Comparison of ENCODE assay signal across 8 cellular contexts in genomic region chr16:3046506-3047386, GRCh38. TPM values are rescaled to one million over a fixed set of nuclear protein-coding genes. Genes with fewer than 3 reads are reported as not detected.
A peak's percentile ranks its signal among the peaks of the same experiment; 100 is the strongest.
DNase-seq lines count a peak whose midpoint lies in the region; ATAC-seq and TF ChIP-seq lines count a peak whose summit lies in the region.

MMP25 (plus strand) TSS chr16:3046561; CDS start chr16:3046918, 357 bp downstream.

- in situ Hi-C loops in Panc1 (cut with HindIII; ENCODE audit: low pct_unique_long_range_greater_than_20kb, low sequenced_read_pairs), result no loop called here

- H3K9me3 ChIP-seq in CD8-positive, alpha-beta memory T cell (ENCODE audit: low read length), result no peaks in the 10 kb centered on the region
- H3K9me3 ChIP-seq in Panc1 (ENCODE audit: control insufficient read depth, insufficient read depth, low read depth, low read length), result no peaks in the 10 kb centered on the region
- H3K9me3 ChIP-seq in esophagus (ENCODE audit: control insufficient read depth in 2 of 2, insufficient read depth in 1 of 2, low read depth in 1 of 2, low read length in 1 of 2), result no peaks in the 10 kb centered on the region
- H3K9me3 ChIP-seq in neuronal stem cell (replicated peaks in 1 of 2; ENCODE audit: control insufficient read depth in 2 of 2, insufficient read depth in 1 of 2, low read depth in 1 of 2, low read length in 2 of 2), result peaks cover 0 to 2% of the 10 kb centered on the region in 2 donors

- no peak within 1 kb of the TSS for H3K4ac ChIP-seq in neuronal stem cell (ENCODE audit: low read length)

- no peak within 1 kb of the TSS for H4K91ac ChIP-seq in neuronal stem cell (ENCODE audit: low read depth, low read length, poor library complexity)

- intact Hi-C loops in Panc1 (cut with micrococcal nuclease; ENCODE audit: unreplicated experiment), result no loop called here

- peak within 1 kb of the TSS; percentile 56 to 89 (median 83) for H3K4me3 Mint-ChIP-seq in CD8-positive, alpha-beta memory T cell

- WGBS in esophagus, 2 donors, result 1 to 2% methylated on average over 44 to 75 of the region's 75 CpGs
- WGBS in neuronal stem cell (ENCODE audit: extremely low coverage in 2 of 2, insufficient read length in 2 of 2, insufficient replicate concordance in 1 of 2), 2 donors, result no CpG with 5 or more reads among the region's 75 CpGs

- no peaks in the 10 kb centered on the region for H3K36me3 Mint-ChIP-seq in CD8-positive, alpha-beta memory T cell

- H2BK12ac ChIP-seq in neuronal stem cell (ENCODE audit: low read length), result peak within 1 kb of the TSS; percentile 22

- POLR2A ChIA-PET in CD8-positive, alpha-beta memory T cell (lab: Charles Lee), result interaction anchor here (1.1 to 2.7 kb wide), 4 partner anchors 12 to 27 kb away, joined by 3 to 9 read pairs (median 4); partner anchors contain the start of gene TNFRSF12A
- POLR2A ChIA-PET in Panc1 (lab: Charles Lee), result no interaction called here

- peak within 1 kb of the TSS; percentile 89 for H3K4me2 ChIP-seq in neuronal stem cell (ENCODE audit: insufficient read depth, low read length, poor library complexity, severe bottlenecking)

- H3K4me1 Mint-ChIP-seq in CD8-positive, alpha-beta memory T cell, result peaks cover 16 to 46% (median 36%) of the 10 kb centered on the region in 3 donors

- CTCF ChIA-PET in CD8-positive, alpha-beta memory T cell (lab: Charles Lee), result interaction anchor here (1.4 to 9.7 kb wide), 5 partner anchors 12 to 82 kb away, joined by 3 to 119 read pairs (median 31); no protein-coding TSS in a partner anchor
- CTCF ChIA-PET in Panc1 (lab: Charles Lee), result interaction anchor here (0.6 to 1.4 kb wide), 4 partner anchors 12 to 604 kb away, joined by 4 to 6 read pairs (median 4); no protein-coding TSS in a partner anchor

- no peaks in the 10 kb centered on the region for H3K36me3 ChIP-seq in CD8-positive, alpha-beta memory T cell (ENCODE audit: insufficient read depth, low read length)
- H3K36me3 ChIP-seq in Panc1 (ENCODE audit: control insufficient read depth, insufficient read depth, low read length) (no peaks in the 10 kb centered on the region), esophagus (ENCODE audit: control insufficient read depth in 2 of 2, insufficient read depth in 2 of 2, low read length in 1 of 2) (no peaks in the 10 kb centered on the region), neuronal stem cell (replicated peaks in 1 of 2; ENCODE audit: control insufficient read depth in 2 of 2, insufficient read depth in 2 of 2, low read length in 2 of 2) (no peaks in the 10 kb centered on the region)

- peak within 1 kb of the TSS; percentile 99 for H2AFZ ChIP-seq in neuronal stem cell (ENCODE audit: low read length)

- H3K79me1 ChIP-seq in neuronal stem cell (ENCODE audit: low read depth, low read length), result peaks cover 1% of the 10 kb centered on the region

- no peak for TF ChIP-seq CTCF in Panc1 (IDR thresholded peaks at IDR 0.05)

- H2BK15ac ChIP-seq in neuronal stem cell (ENCODE audit: low read length), result peak within 1 kb of the TSS; percentile 58

- H3K9ac ChIP-seq in neuronal stem cell (ENCODE audit: low read depth, low read length, poor library complexity), result peak within 1 kb of the TSS; percentile 70

- peak within 1 kb of the TSS; percentile 89 for H3K14ac ChIP-seq in neuronal stem cell (ENCODE audit: low read length)

- peak within 1 kb of the TSS; percentile 94 for H3K18ac ChIP-seq in neuronal stem cell (ENCODE audit: low read length)

- H2AK5ac ChIP-seq in neuronal stem cell (ENCODE audit: low read depth, low read length), result peak within 1 kb of the TSS; percentile 92

- no TSS peak for BruUV-seq in Panc1 (replicated peaks; lab: Mats Ljungman, UMichigan)

- H3K4me3 ChIP-seq in CD8-positive, alpha-beta memory T cell (ENCODE audit: low read length), result peak within 1 kb of the TSS; percentile 51
- H3K4me3 ChIP-seq in Panc1 (ENCODE audit: low read depth in 2 of 2, low read length in 2 of 2) (peak within 1 kb of the TSS; percentile 51 to 59), esophagus (ENCODE audit: low read depth in 1 of 2, low read length in 2 of 2) (peak within 1 kb of the TSS; percentile 30 to 51), neuronal stem cell (ENCODE audit: low read length in 2 of 2) (peak within 1 kb of the TSS; percentile 49 to 75)

- peaks cover 13 to 34% of the 10 kb centered on the region in 2 donors for H3K27me3 Mint-ChIP-seq in CD8-positive, alpha-beta memory T cell

- H3K27ac ChIP-seq in CD8-positive, alpha-beta memory T cell (ENCODE audit: low read depth, low read length), result no peak within 1 kb of the TSS
- H3K27ac ChIP-seq in Panc1 (ENCODE audit: low read length) (no peak within 1 kb of the TSS), esophagus (ENCODE audit: low read depth in 2 of 2, low read length in 1 of 2) (no peak within 1 kb of the TSS), neuronal stem cell (replicated peaks; ENCODE audit: low read length) (no peak within 1 kb of the TSS)

- H3K9me3 Mint-ChIP-seq in CD8-positive, alpha-beta memory T cell, result no peaks in the 10 kb centered on the region

- H2BK120ac ChIP-seq in neuronal stem cell (ENCODE audit: low read depth, low read length), result no peak within 1 kb of the TSS

- H4K8ac ChIP-seq in neuronal stem cell (ENCODE audit: low read depth, low read length), result no peak within 1 kb of the TSS

- peak within 1 kb of the TSS; percentile 29 for H2BK5ac ChIP-seq in neuronal stem cell (ENCODE audit: low read length)

- no peak for DNase-seq in CD8-positive, alpha-beta memory T cell
- DNase-seq in Panc1 (ENCODE audit: low read depth, low spot score) (no peak), neuronal stem cell (ENCODE audit: low spot score) (no peak)

- H3K4me1 ChIP-seq in CD8-positive, alpha-beta memory T cell (ENCODE audit: insufficient read depth, low read length), result peaks cover 27% of the 10 kb centered on the region
- H3K4me1 ChIP-seq in Panc1 (ENCODE audit: control insufficient read depth, insufficient read depth, low read length), result no peaks in the 10 kb centered on the region
- peaks cover 5 to 6% of the 10 kb centered on the region in 2 donors for H3K4me1 ChIP-seq in esophagus (ENCODE audit: control insufficient read depth in 2 of 2, insufficient read depth in 2 of 2, low read length in 1 of 2)
- H3K4me1 ChIP-seq in neuronal stem cell (ENCODE audit: control insufficient read depth in 2 of 2, insufficient read depth in 1 of 2, low read depth in 1 of 2, low read length in 2 of 2), result peaks cover 0 to 1% of the 10 kb centered on the region in 2 donors

- 0 out of 2 replicates have a peak, but pooled peaks have one; percentile 20 for ATAC-seq in Panc1
- ATAC-seq in GM18873 (IDR thresholded peaks at IDR 0.05; ENCODE audit: low FRiP score, unreplicated experiment), result no peak
- no peak for ATAC-seq in GM19324 (IDR thresholded peaks at IDR 0.05; ENCODE audit: low FRiP score, unreplicated experiment)
- no peak for ATAC-seq in GM19467 (IDR thresholded peaks at IDR 0.05; ENCODE audit: unreplicated experiment)
- ATAC-seq in HG03460 (IDR thresholded peaks at IDR 0.05; ENCODE audit: unreplicated experiment), result no peak

- peak within 1 kb of the TSS in 5 of 8 donors; percentile 36 to 94 (median 42) for H3K27ac Mint-ChIP-seq in CD8-positive, alpha-beta memory T cell

- H3K23ac ChIP-seq in neuronal stem cell (ENCODE audit: low read depth, low read length, poor library complexity), result peak within 1 kb of the TSS; percentile 85

- H3K27me3 ChIP-seq in CD8-positive, alpha-beta memory T cell (ENCODE audit: insufficient read depth, low read length, poor library complexity, severe bottlenecking), result peaks cover 37% of the 10 kb centered on the region
- H3K27me3 ChIP-seq in Panc1 (ENCODE audit: control insufficient read depth, insufficient read depth, low read length) (no peaks in the 10 kb centered on the region), esophagus (ENCODE audit: control insufficient read depth in 1 of 2, insufficient read depth in 2 of 2, low read length in 2 of 2) (peaks cover 0 to 20% of the 10 kb centered on the region in 2 donors), neuronal stem cell (ENCODE audit: control insufficient read depth in 3 of 3, insufficient read depth in 3 of 3, low read depth in 1 of 3, low read length in 3 of 3) (peaks cover 14 to 67% (median 28%) of the 10 kb centered on the region in 3 experiments)

RNA-seq across cellular contexts. Expression of gene MMP25, which starts in this region (rescaled TPM):
- 1 to 10 TPM; 1.5 to 1.9 TPM for total RNA-seq in CD8-positive, alpha-beta memory T cell
- 0.90 TPM for polyA plus RNA-seq in CD8-positive, alpha-beta memory T cell
- total RNA-seq in Panc1 (2021; ENCODE audit: unreplicated experiment), result 0.67 TPM
- 2.1 TPM for polyA plus RNA-seq in Panc1 (2012; ENCODE audit: insufficient read length)
- 1 to 10 TPM in 1 of 2 donors, under 1 TPM in 1; 0.51 to 2.6 TPM for polyA plus RNA-seq in esophagus
- polyA plus RNA-seq in neuronal stem cell (2013, experiment 1 of 2), result 0.28 TPM
- polyA plus RNA-seq in neuronal stem cell (2013, experiment 2 of 2), result 0.26 TPM
